In the genomic region with DNA sequence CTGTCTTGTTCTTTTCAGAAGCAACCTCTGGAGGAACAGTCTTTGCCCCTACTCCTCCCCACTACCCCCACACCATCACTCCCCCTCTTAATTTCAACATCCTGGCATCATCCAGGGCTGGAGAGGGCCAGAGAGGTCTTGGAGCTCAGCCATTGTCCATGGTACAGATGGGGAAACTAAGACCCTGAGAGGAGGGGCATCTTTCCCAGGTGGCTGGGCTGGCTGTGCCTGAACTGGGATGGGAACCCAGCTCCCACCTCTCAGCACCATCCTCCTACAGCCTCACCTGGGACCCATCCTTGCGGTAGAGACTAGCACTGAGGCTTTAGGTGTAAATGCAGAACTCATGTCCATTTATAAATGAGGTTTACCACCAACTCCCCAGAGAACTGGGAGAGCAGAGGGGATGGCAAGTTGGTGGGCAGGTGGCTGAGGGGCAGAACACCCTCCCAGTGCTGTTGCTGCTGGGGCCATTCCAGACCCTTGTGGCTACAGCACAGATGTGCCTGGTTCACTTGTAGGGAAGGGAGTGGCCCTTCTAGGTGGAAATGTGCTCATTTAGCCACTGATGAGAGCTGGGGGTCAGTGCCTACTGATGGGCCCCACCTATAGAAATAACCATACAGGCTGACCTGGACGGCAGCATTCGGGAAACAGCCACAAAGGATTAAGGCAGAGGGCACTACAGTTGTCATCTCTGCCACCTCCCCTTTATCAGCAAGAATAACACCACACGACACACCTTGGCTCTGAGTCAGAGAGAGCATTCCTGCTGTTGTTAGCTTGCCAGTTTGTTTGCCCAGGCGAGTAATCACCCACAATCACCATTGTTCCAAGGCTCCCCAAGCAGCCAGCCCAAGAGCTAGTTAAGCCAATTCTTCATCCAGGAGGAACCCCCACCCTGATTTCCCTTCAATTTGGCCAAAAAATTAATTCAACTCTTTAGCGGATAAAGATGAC, we compare ENCODE assay signal across 2 cellular contexts.
A peak's percentile ranks its signal among the peaks of the same experiment; 100 is the strongest.
TF ChIP-seq lines count a peak whose summit lies in the region.

No MANE protein-coding gene starts in this region.

TF ChIP-seq in SK-N-SH, 30 proteins besides CTCF, POLR2A, EP300 and RAD21 (continues in another document):
- no peak for TF ChIP-seq YY1 (IDR thresholded peaks at IDR 0.05; ENCODE audit: low read depth)
- TF ChIP-seq POLR2AphosphoS5 (IDR thresholded peaks at IDR 0.05; ENCODE audit: low read depth, low read length): 0 out of 2 replicates have a peak, but pooled peaks have one; percentile 19
- TF ChIP-seq GABPA (IDR thresholded peaks at IDR 0.05; ENCODE audit: low read depth): no peak
- TF ChIP-seq, protein P1, sequence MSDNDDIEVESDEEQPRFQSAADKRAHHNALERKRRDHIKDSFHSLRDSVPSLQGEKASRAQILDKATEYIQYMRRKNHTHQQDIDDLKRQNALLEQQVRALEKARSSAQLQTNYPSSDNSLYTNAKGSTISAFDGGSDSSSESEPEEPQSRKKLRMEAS (IDR thresholded peaks at IDR 0.05; ENCODE audit: low read depth): no peak
- peak; percentile 13; the same call in 1 of the 2 replicates for TF ChIP-seq TCF12 (IDR thresholded peaks at IDR 0.05)
- peak; percentile 37; the same call in 1 of the 2 replicates for TF ChIP-seq FOSL2 (IDR thresholded peaks at IDR 0.05; ENCODE audit: borderline replicate concordance, low read depth)
- no peak for TF ChIP-seq USF2 (IDR thresholded peaks at IDR 0.05; ENCODE audit: borderline replicate concordance, low read depth, low read length)
- peak; percentile 40; the same call in 1 of the 2 replicates for TF ChIP-seq NFIC (IDR thresholded peaks at IDR 0.05; ENCODE audit: borderline replicate concordance)
- TF ChIP-seq, protein P2, sequence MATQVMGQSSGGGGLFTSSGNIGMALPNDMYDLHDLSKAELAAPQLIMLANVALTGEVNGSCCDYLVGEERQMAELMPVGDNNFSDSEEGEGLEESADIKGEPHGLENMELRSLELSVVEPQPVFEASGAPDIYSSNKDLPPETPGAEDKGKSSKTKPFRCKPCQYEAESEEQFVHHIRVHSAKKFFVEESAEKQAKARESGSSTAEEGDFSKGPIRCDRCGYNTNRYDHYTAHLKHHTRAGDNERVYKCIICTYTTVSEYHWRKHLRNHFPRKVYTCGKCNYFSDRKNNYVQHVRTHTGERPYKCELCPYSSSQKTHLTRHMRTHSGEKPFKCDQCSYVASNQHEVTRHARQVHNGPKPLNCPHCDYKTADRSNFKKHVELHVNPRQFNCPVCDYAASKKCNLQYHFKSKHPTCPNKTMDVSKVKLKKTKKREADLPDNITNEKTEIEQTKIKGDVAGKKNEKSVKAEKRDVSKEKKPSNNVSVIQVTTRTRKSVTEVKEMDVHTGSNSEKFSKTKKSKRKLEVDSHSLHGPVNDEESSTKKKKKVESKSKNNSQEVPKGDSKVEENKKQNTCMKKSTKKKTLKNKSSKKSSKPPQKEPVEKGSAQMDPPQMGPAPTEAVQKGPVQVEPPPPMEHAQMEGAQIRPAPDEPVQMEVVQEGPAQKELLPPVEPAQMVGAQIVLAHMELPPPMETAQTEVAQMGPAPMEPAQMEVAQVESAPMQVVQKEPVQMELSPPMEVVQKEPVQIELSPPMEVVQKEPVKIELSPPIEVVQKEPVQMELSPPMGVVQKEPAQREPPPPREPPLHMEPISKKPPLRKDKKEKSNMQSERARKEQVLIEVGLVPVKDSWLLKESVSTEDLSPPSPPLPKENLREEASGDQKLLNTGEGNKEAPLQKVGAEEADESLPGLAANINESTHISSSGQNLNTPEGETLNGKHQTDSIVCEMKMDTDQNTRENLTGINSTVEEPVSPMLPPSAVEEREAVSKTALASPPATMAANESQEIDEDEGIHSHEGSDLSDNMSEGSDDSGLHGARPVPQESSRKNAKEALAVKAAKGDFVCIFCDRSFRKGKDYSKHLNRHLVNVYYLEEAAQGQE (IDR thresholded peaks at IDR 0.05; ENCODE audit: low read depth, low read length): no peak
- no peak for TF ChIP-seq MEF2A (IDR thresholded peaks at IDR 0.05; ENCODE audit: borderline replicate concordance, low read depth)
- TF ChIP-seq, protein P3, sequence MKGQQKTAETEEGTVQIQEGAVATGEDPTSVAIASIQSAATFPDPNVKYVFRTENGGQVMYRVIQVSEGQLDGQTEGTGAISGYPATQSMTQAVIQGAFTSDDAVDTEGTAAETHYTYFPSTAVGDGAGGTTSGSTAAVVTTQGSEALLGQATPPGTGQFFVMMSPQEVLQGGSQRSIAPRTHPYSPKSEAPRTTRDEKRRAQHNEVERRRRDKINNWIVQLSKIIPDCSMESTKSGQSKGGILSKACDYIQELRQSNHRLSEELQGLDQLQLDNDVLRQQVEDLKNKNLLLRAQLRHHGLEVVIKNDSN (IDR thresholded peaks at IDR 0.05; ENCODE audit: borderline replicate concordance, low read depth): no peak
- no peak for TF ChIP-seq RXRA (IDR thresholded peaks at IDR 0.05; ENCODE audit: borderline replicate concordance, low read depth)
- no peak for TF ChIP-seq FOXM1 (IDR thresholded peaks at IDR 0.05; ENCODE audit: low read depth)
- TF ChIP-seq IRF3 (IDR thresholded peaks at IDR 0.05; ENCODE audit: low read depth, low read length): no peak
- TF ChIP-seq NRF1 (IDR thresholded peaks at IDR 0.05; ENCODE audit: low read depth, low read length): no peak
- TF ChIP-seq MXI1 (IDR thresholded peaks at IDR 0.05; ENCODE audit: low read depth, low read length): no peak
- TF ChIP-seq, protein P4, sequence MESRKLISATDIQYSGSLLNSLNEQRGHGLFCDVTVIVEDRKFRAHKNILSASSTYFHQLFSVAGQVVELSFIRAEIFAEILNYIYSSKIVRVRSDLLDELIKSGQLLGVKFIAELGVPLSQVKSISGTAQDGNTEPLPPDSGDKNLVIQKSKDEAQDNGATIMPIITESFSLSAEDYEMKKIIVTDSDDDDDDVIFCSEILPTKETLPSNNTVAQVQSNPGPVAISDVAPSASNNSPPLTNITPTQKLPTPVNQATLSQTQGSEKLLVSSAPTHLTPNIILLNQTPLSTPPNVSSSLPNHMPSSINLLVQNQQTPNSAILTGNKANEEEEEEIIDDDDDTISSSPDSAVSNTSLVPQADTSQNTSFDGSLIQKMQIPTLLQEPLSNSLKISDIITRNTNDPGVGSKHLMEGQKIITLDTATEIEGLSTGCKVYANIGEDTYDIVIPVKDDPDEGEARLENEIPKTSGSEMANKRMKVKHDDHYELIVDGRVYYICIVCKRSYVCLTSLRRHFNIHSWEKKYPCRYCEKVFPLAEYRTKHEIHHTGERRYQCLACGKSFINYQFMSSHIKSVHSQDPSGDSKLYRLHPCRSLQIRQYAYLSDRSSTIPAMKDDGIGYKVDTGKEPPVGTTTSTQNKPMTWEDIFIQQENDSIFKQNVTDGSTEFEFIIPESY (IDR thresholded peaks at IDR 0.05; ENCODE audit: borderline replicate concordance, low read depth): no peak
- TF ChIP-seq SIN3A (IDR thresholded peaks at IDR 0.05; ENCODE audit: borderline replicate concordance, low read depth, low read length): no peak

TF ChIP-seq in SK-N-SH treated with all-trans-retinoic acid at 6 μM for 48 hours, 23 proteins besides CTCF, POLR2A, EP300 and RAD21:
- TF ChIP-seq ZNF70 (CRISPR knock-in tag; IDR thresholded peaks at IDR 0.05): no peak
- TF ChIP-seq, protein P5, sequence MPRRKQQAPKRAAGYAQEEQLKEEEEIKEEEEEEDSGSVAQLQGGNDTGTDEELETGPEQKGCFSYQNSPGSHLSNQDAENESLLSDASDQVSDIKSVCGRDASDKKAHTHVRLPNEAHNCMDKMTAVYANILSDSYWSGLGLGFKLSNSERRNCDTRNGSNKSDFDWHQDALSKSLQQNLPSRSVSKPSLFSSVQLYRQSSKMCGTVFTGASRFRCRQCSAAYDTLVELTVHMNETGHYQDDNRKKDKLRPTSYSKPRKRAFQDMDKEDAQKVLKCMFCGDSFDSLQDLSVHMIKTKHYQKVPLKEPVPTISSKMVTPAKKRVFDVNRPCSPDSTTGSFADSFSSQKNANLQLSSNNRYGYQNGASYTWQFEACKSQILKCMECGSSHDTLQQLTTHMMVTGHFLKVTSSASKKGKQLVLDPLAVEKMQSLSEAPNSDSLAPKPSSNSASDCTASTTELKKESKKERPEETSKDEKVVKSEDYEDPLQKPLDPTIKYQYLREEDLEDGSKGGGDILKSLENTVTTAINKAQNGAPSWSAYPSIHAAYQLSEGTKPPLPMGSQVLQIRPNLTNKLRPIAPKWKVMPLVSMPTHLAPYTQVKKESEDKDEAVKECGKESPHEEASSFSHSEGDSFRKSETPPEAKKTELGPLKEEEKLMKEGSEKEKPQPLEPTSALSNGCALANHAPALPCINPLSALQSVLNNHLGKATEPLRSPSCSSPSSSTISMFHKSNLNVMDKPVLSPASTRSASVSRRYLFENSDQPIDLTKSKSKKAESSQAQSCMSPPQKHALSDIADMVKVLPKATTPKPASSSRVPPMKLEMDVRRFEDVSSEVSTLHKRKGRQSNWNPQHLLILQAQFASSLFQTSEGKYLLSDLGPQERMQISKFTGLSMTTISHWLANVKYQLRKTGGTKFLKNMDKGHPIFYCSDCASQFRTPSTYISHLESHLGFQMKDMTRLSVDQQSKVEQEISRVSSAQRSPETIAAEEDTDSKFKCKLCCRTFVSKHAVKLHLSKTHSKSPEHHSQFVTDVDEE (CRISPR knock-in tag; IDR thresholded peaks at IDR 0.05): no peak
- TF ChIP-seq, protein P6, sequence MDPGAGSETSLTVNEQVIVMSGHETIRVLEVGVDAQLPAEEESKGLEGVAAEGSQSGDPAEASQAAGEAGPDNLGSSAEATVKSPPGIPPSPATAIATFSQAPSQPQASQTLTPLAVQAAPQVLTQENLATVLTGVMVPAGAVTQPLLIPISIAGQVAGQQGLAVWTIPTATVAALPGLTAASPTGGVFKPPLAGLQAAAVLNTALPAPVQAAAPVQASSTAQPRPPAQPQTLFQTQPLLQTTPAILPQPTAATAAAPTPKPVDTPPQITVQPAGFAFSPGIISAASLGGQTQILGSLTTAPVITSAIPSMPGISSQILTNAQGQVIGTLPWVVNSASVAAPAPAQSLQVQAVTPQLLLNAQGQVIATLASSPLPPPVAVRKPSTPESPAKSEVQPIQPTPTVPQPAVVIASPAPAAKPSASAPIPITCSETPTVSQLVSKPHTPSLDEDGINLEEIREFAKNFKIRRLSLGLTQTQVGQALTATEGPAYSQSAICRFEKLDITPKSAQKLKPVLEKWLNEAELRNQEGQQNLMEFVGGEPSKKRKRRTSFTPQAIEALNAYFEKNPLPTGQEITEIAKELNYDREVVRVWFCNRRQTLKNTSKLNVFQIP (CRISPR knock-in tag; IDR thresholded peaks at IDR 0.05; ENCODE audit: borderline replicate concordance, low read depth): no peak
- TF ChIP-seq CSRNP3 (CRISPR knock-in tag; IDR thresholded peaks at IDR 0.05): no peak
- TF ChIP-seq ZNF565 (CRISPR knock-in tag; conservative IDR thresholded peaks at IDR 0.05; ENCODE audit: low read depth): no peak
- TF ChIP-seq ISL1 (CRISPR knock-in tag; IDR thresholded peaks at IDR 0.05): no peak
